ENCODE assay signal across 8 cellular contexts in the genomic region with DNA sequence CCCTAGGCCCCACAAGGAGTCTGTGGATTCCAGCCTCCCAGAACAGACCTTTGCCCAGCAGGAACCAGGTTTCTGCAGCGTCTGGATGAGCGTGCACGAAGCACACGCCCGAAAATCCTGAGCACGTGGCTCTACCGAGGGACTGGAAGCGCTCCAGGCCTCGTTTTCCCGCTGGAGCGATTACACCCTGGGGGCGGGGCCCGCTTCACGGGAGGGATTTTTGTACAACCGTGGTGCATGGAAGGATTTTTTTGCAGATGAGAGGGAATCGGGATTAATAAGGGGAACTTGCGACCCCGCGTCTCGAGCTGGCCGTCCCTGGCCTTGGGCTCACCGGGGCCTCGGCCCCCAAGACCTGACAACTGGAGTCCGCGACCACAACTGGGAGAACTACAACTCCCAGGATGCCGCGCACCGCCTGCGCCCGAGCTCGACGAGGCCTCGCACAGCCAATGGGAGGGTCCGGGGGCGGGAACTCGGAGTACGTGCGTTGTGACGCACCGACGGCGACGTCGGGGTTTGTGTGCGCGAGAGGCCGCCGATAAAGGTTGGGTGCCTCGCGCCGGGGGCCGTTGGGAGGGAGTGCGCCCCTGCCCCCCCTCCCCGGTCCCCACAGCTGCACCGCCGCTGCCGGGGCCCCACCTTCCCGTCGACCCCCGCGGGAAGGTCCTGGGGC. TPM values are rescaled to one million over a fixed set of nuclear protein-coding genes. Genes with fewer than 3 reads are reported as not detected.
DNase-seq lines count a peak whose midpoint lies in the region; ATAC-seq lines count a peak whose summit lies in the region.

A gene (plus strand): TSS at position 518 of the 676 bp plus-strand sequence. CDS start 3,294 bp downstream, outside the sequence.

- H3K36me3 ChIP-seq in endocrine pancreas (ENCODE audit: control insufficient read depth, insufficient read depth, low read length) = no peaks in the 10 kb centered on the region

- H3K4me1 ChIP-seq in endocrine pancreas (ENCODE audit: control insufficient read depth, insufficient read depth, low read length) = no peaks in the 10 kb centered on the region

- peak within 1 kb of the TSS; percentile 73 for H3K9ac ChIP-seq in endocrine pancreas (ENCODE audit: control insufficient read depth, insufficient read depth, low read length)

- no peaks in the 10 kb centered on the region for H3K27me3 ChIP-seq in endocrine pancreas (ENCODE audit: control insufficient read depth, insufficient read depth, low read length)

- H3K9me3 ChIP-seq in endocrine pancreas (ENCODE audit: control insufficient read depth, low read length) = no peaks in the 10 kb centered on the region

- ATAC-seq in GM21367 (IDR thresholded peaks at IDR 0.05; ENCODE audit: unreplicated experiment) = peak; percentile 70
- peak; percentile 94 for ATAC-seq in activated CD8-positive, alpha-beta memory T cell treated with anti-CD3 and anti-CD28 coated beads, Interleukin-2, amount 10 ng/mL, durations not matched to agents 7 days and 5 days

- peak within 1 kb of the TSS; percentile 93 for H3K27ac Mint-ChIP-seq in activated CD8-positive, alpha-beta memory T cell treated with anti-CD3 and anti-CD28 coated beads, Interleukin-2, amount 10 ng/mL, durations not matched to agents 7 days and 5 days

- H3K9me3 Mint-ChIP-seq in activated CD8-positive, alpha-beta memory T cell treated with anti-CD3 and anti-CD28 coated beads, Interleukin-2, amount 10 ng/mL, durations not matched to agents 7 days and 5 days (ENCODE audit: low read depth) = no peaks in the 10 kb centered on the region

- no peaks in the 10 kb centered on the region for H3K27me3 Mint-ChIP-seq in activated CD8-positive, alpha-beta memory T cell treated with anti-CD3 and anti-CD28 coated beads, Interleukin-2, amount 10 ng/mL, durations not matched to agents 7 days and 5 days

- H3K4me3 Mint-ChIP-seq in activated CD8-positive, alpha-beta memory T cell treated with anti-CD3 and anti-CD28 coated beads, Interleukin-2, amount 10 ng/mL, durations not matched to agents 7 days and 5 days = peak within 1 kb of the TSS; percentile 88

- DNase-seq in COLO668 (lab: John Stamatoyannopoulos, UW; ENCODE audit: unreplicated experiment) = peak; percentile 98
- DNase-seq in HT1080 (ENCODE audit: low read depth) = peak; percentile 95
- DNase-seq in NOMO-1 (lab: John Stamatoyannopoulos, UW; ENCODE audit: unreplicated experiment in 2 of 2) = peak; percentile 90 to 98
- peak; percentile 99 for DNase-seq in activated CD8-positive, alpha-beta memory T cell treated with anti-CD3 and anti-CD28 coated beads, Interleukin-2, amount 10 ng/mL, durations not matched to agents 7 days and 5 days
- DNase-seq in mesenteric fat pad (ENCODE audit: low spot score) = peak; percentile 99
- peak; percentile 94 for DNase-seq in stimulated activated CD8-positive, alpha-beta memory T cell treated with anti-CD3 and anti-CD28 coated beads, Interleukin-15, amount 100 ng/mL, for 1 hour (ENCODE audit: low read depth)

- no peaks in the 10 kb centered on the region for H3K36me3 Mint-ChIP-seq in activated CD8-positive, alpha-beta memory T cell treated with anti-CD3 and anti-CD28 coated beads, Interleukin-2, amount 10 ng/mL, durations not matched to agents 7 days and 5 days

- H3K4me1 Mint-ChIP-seq in activated CD8-positive, alpha-beta memory T cell treated with anti-CD3 and anti-CD28 coated beads, Interleukin-2, amount 10 ng/mL, durations not matched to agents 7 days and 5 days = peaks cover 34% of the 10 kb centered on the region

- CTCF ChIA-PET in activated CD8-positive, alpha-beta memory T cell treated with anti-CD3 and anti-CD28 coated beads, Interleukin-2, amount 10 ng/mL, durations not matched to agents 7 days and 5 days (lab: Charles Lee) = interaction anchor here (0.6 to 7.5 kb wide), 18 partner anchors 9 to 335 kb away, joined by 3 to 47 read pairs (median 4); a partner anchor contains a TSS

- peak within 1 kb of the TSS; percentile 63 for H3K4me3 ChIP-seq in endocrine pancreas (ENCODE audit: control insufficient read depth, insufficient read depth, low read length)

RNA-seq across cellular contexts. Expression of the gene that starts here (rescaled TPM):
- total RNA-seq in HT1080 (2014; rRNA removed; shearing (Covaris generic)) = 2.4 and 4.6 TPM in 2 replicates
- 5.4 and 7.1 TPM in 2 replicates for polyA plus RNA-seq in HT1080 (2015; cell fraction: cytosol; rRNA removed)
- 4.0 TPM in 2 replicates for polyA plus RNA-seq in HT1080 (2015; cell fraction: nucleus; rRNA removed)
- 1 to 10 TPM; 8.8 to 8.9 TPM for total RNA-seq in activated CD8-positive, alpha-beta memory T cell treated with anti-CD3 and anti-CD28 coated beads, Interleukin-2, amount 10 ng/mL, durations not matched to agents 7 days and 5 days
- 9.7 TPM for total RNA-seq in mesenteric fat pad

Comparison
In these comparisons a context has a peak if more than half of its experiments do, and no peak if none do; other contexts are left out.
1. Peak in every context shown above with its lines: DNase-seq, ATAC-seq and H3K4me3 ChIP-seq.